ENCODE assay signal across 2 cellular contexts in genomic region chr6:31775633-31776263, GRCh38.
A peak's percentile ranks its signal among the peaks of the same experiment; 100 is the strongest.
TF ChIP-seq lines count a peak whose summit lies in the region.

No MANE protein-coding gene starts in this region.

TF ChIP-seq in A549, 52 proteins besides CTCF, POLR2A, EP300 and RAD21:
- TF ChIP-seq MYC (IDR thresholded peaks at IDR 0.05; ENCODE audit: borderline replicate concordance, low read length), result no peak
- no peak for TF ChIP-seq USF2 (IDR thresholded peaks at IDR 0.05)
- no peak for TF ChIP-seq TFCP2L1 (CRISPR knock-in tag; IDR thresholded peaks at IDR 0.05)
- TF ChIP-seq, protein P1, sequence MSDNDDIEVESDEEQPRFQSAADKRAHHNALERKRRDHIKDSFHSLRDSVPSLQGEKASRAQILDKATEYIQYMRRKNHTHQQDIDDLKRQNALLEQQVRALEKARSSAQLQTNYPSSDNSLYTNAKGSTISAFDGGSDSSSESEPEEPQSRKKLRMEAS (IDR thresholded peaks at IDR 0.05), result no peak
- TF ChIP-seq ZC3H11A (IDR thresholded peaks at IDR 0.05), result no peak
- no peak for TF ChIP-seq KDM5A (IDR thresholded peaks at IDR 0.05)
- no peak for TF ChIP-seq RARB (CRISPR knock-in tag; IDR thresholded peaks at IDR 0.05)
- no peak for TF ChIP-seq BHLHE40 (IDR thresholded peaks at IDR 0.05; ENCODE audit: low read depth, low read length)
- TF ChIP-seq JUN (IDR thresholded peaks at IDR 0.05), result no peak

TF ChIP-seq in K562, 482 proteins besides CTCF, POLR2A, EP300 and RAD21 (continues in another document):
- TF ChIP-seq ARNT (IDR thresholded peaks at IDR 0.05), result no peak
- no peak for TF ChIP-seq RBM39 (optimal IDR thresholded peaks at IDR 0.05; ENCODE audit: low read depth, low read length)
- no peak for TF ChIP-seq SMARCA5 (IDR thresholded peaks at IDR 0.05)
- no peak for TF ChIP-seq MED1 (CRISPR knock-in tag; IDR thresholded peaks at IDR 0.05; ENCODE audit: borderline replicate concordance)
- 0 out of 2 replicates have a peak, but pooled peaks have one; percentile 88 for TF ChIP-seq E2F5 (CRISPR knock-in tag; IDR thresholded peaks at IDR 0.05)
- no peak for TF ChIP-seq SFPQ (IDR thresholded peaks at IDR 0.05; ENCODE audit: low read depth, low read length)
- no peak for TF ChIP-seq TEAD2 (tag; IDR thresholded peaks at IDR 0.05)
- TF ChIP-seq PHB (CRISPR knock-in tag; IDR thresholded peaks at IDR 0.05), result no peak
- TF ChIP-seq ZNF785 (CRISPR knock-in tag; IDR thresholded peaks at IDR 0.05), result no peak
- no peak for TF ChIP-seq POLR2G (IDR thresholded peaks at IDR 0.05; ENCODE audit: low read depth, low read length)
- no peak for TF ChIP-seq CCAR2 (IDR thresholded peaks at IDR 0.05; ENCODE audit: low read depth, low read length)
- no peak for TF ChIP-seq ID3 (CRISPR knock-in tag; IDR thresholded peaks at IDR 0.05)
- peak; percentile 61; the same call in 1 of the 2 replicates for TF ChIP-seq ID3 (tag; IDR thresholded peaks at IDR 0.05)
- TF ChIP-seq TBL1XR1 (IDR thresholded peaks at IDR 0.05; ENCODE audit: low read length in 2 of 2), result no peak
- no peak for TF ChIP-seq ZNF23 (CRISPR knock-in tag; IDR thresholded peaks at IDR 0.05)
- TF ChIP-seq, protein P2, sequence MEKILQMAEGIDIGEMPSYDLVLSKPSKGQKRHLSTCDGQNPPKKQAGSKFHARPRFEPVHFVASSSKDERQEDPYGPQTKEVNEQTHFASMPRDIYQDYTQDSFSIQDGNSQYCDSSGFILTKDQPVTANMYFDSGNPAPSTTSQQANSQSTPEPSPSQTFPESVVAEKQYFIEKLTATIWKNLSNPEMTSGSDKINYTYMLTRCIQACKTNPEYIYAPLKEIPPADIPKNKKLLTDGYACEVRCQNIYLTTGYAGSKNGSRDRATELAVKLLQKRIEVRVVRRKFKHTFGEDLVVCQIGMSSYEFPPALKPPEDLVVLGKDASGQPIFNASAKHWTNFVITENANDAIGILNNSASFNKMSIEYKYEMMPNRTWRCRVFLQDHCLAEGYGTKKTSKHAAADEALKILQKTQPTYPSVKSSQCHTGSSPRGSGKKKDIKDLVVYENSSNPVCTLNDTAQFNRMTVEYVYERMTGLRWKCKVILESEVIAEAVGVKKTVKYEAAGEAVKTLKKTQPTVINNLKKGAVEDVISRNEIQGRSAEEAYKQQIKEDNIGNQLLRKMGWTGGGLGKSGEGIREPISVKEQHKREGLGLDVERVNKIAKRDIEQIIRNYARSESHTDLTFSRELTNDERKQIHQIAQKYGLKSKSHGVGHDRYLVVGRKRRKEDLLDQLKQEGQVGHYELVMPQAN (IDR thresholded peaks at IDR 0.05; ENCODE audit: borderline replicate concordance), result no peak
- TF ChIP-seq ARID2 (IDR thresholded peaks at IDR 0.05), result no peak
- TF ChIP-seq BRD4 (IDR thresholded peaks at IDR 0.05), result no peak
- TF ChIP-seq KDM5B (IDR thresholded peaks at IDR 0.05; ENCODE audit: insufficient replicate concordance, low read depth, low read length), result peak; percentile 8
- no peak for TF ChIP-seq MYNN (IDR thresholded peaks at IDR 0.05)
- TF ChIP-seq MYNN (CRISPR knock-in tag; IDR thresholded peaks at IDR 0.05), result no peak
- 0 out of 2 replicates have a peak, but pooled peaks have one; percentile 3 for TF ChIP-seq PHF8 (IDR thresholded peaks at IDR 0.05; ENCODE audit: borderline replicate concordance, low read length)
- TF ChIP-seq SRSF1 (IDR thresholded peaks at IDR 0.05; ENCODE audit: low read depth, low read length), result no peak
- peak; percentile 21 for TF ChIP-seq RBBP5 (IDR thresholded peaks at IDR 0.05; ENCODE audit: borderline replicate concordance, insufficient read depth, low read length, poor library complexity, severe bottlenecking)
- TF ChIP-seq ASH1L (IDR thresholded peaks at IDR 0.05; ENCODE audit: borderline replicate concordance, low read depth, partially characterized antibody), result no peak
- peak; percentile 30 for TF ChIP-seq HMGN3 (IDR thresholded peaks at IDR 0.05; ENCODE audit: borderline replicate concordance, extremely low read depth, insufficient read length, low read depth, low read length)
- no peak for TF ChIP-seq ATF7 (IDR thresholded peaks at IDR 0.05)
- TF ChIP-seq GTF2A2 (tag; IDR thresholded peaks at IDR 0.05), result no peak
- TF ChIP-seq L3MBTL2 (IDR thresholded peaks at IDR 0.05), result no peak
- TF ChIP-seq ERF (CRISPR knock-in tag; IDR thresholded peaks at IDR 0.05), result 0 out of 2 replicates have a peak, but pooled peaks have one; percentile 57
- peak; percentile 30; the same call in 1 of the 2 replicates for TF ChIP-seq ZC3H4 (CRISPR knock-in tag; IDR thresholded peaks at IDR 0.05; ENCODE audit: borderline replicate concordance)
- TF ChIP-seq RUNX1 (IDR thresholded peaks at IDR 0.05; ENCODE audit: low read depth), result no peak
- no peak for TF ChIP-seq BHLHE40 (IDR thresholded peaks at IDR 0.05; ENCODE audit: low read length)
- peak; percentile 8; the same call in 1 of the 2 replicates for TF ChIP-seq SRSF3 (IDR thresholded peaks at IDR 0.05; ENCODE audit: insufficient read depth, low read length)
- 0 out of 4 replicates have a peak, but pooled peaks of 1 of the 2 experiments have one; percentile 34 for TF ChIP-seq MAZ (CRISPR knock-in tag; conservative IDR thresholded peaks at IDR 0.05 in 1 of 2, IDR thresholded peaks at IDR 0.05 in 1 of 2)
- TF ChIP-seq HOXB6 (CRISPR knock-in tag; IDR thresholded peaks at IDR 0.05; ENCODE audit: borderline replicate concordance), result no peak
- TF ChIP-seq RERE (CRISPR knock-in tag; IDR thresholded peaks at IDR 0.05; ENCODE audit: borderline replicate concordance), result no peak
- TF ChIP-seq TRIM28 (IDR thresholded peaks at IDR 0.05), result no peak
- TF ChIP-seq RBFOX2 (IDR thresholded peaks at IDR 0.05; ENCODE audit: low read depth, low read length), result 0 out of 2 replicates have a peak, but pooled peaks have one; percentile 29
- TF ChIP-seq ZBTB11 (CRISPR knock-in tag; IDR thresholded peaks at IDR 0.05), result no peak
- TF ChIP-seq, protein P3, sequence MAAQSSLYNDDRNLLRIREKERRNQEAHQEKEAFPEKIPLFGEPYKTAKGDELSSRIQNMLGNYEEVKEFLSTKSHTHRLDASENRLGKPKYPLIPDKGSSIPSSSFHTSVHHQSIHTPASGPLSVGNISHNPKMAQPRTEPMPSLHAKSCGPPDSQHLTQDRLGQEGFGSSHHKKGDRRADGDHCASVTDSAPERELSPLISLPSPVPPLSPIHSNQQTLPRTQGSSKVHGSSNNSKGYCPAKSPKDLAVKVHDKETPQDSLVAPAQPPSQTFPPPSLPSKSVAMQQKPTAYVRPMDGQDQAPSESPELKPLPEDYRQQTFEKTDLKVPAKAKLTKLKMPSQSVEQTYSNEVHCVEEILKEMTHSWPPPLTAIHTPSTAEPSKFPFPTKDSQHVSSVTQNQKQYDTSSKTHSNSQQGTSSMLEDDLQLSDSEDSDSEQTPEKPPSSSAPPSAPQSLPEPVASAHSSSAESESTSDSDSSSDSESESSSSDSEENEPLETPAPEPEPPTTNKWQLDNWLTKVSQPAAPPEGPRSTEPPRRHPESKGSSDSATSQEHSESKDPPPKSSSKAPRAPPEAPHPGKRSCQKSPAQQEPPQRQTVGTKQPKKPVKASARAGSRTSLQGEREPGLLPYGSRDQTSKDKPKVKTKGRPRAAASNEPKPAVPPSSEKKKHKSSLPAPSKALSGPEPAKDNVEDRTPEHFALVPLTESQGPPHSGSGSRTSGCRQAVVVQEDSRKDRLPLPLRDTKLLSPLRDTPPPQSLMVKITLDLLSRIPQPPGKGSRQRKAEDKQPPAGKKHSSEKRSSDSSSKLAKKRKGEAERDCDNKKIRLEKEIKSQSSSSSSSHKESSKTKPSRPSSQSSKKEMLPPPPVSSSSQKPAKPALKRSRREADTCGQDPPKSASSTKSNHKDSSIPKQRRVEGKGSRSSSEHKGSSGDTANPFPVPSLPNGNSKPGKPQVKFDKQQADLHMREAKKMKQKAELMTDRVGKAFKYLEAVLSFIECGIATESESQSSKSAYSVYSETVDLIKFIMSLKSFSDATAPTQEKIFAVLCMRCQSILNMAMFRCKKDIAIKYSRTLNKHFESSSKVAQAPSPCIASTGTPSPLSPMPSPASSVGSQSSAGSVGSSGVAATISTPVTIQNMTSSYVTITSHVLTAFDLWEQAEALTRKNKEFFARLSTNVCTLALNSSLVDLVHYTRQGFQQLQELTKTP (IDR thresholded peaks at IDR 0.05; ENCODE audit: low read depth in 1 of 2, partially characterized antibody in 2 of 2), result no peak
- TF ChIP-seq SP1 (CRISPR knock-in tag; IDR thresholded peaks at IDR 0.05), result peak; percentile 49; the same call in 1 of the 2 replicates
